In genomic region chr12:11812558-11813421, GRCh38 we compare ENCODE assay signal across 8 cellular contexts.
DNase-seq lines count a peak whose midpoint lies in the region; ATAC-seq and TF ChIP-seq lines count a peak whose summit lies in the region.

No MANE protein-coding gene starts in this region.

- H3K4me1 Mint-ChIP-seq in activated naive CD4-positive, alpha-beta T cell treated with anti-CD3 and anti-CD28 coated beads for 36 hours (ENCODE audit: low read depth): peaks cover 55% of the 10 kb centered on the region

- H2AFZ ChIP-seq in mammary epithelial cell (ENCODE audit: low read depth, low read length): peak overlapping the region; percentile 82

- in situ Hi-C loops in mammary epithelial cell (cut with MboI; ENCODE audit: low sequenced_read_pairs in 2 of 2): no loop called here

- peak overlapping the region; percentile 85 for H3K4me2 ChIP-seq in mammary epithelial cell (ENCODE audit: insufficient read depth, low read depth, low read length)

- 4% methylated on average over 14 of the region's 17 CpGs for WGBS in mammary epithelial cell (ENCODE audit: low coverage, missing lambda C conversion rate)
- WGBS in lung, 2 donors: 13 to 23% methylated on average over 17 of the region's 17 CpGs
- 24 to 25% methylated on average over 15 to 17 of the region's 17 CpGs for WGBS in testis, 2 donors

- no peaks in the 10 kb centered on the region for H3K9me3 Mint-ChIP-seq in activated naive CD4-positive, alpha-beta T cell treated with anti-CD3 and anti-CD28 coated beads for 36 hours

- H3K36me3 ChIP-seq in mammary epithelial cell (ENCODE audit: insufficient read depth, low read length): no peaks in the 10 kb centered on the region
- peaks cover 0 to 4% of the 10 kb centered on the region in 2 donors for H3K36me3 ChIP-seq in lung (ENCODE audit: control insufficient read depth in 2 of 2, insufficient read depth in 2 of 2, low read length in 2 of 2)
- H3K36me3 ChIP-seq in testis (ENCODE audit: low read depth, missing control alignments): no peaks in the 10 kb centered on the region

- H3K27me3 Mint-ChIP-seq in activated naive CD4-positive, alpha-beta T cell treated with anti-CD3 and anti-CD28 coated beads for 36 hours (ENCODE audit: low read depth): no peaks in the 10 kb centered on the region

- peaks cover 7% of the 10 kb centered on the region for H3K79me2 ChIP-seq in mammary epithelial cell (ENCODE audit: insufficient read depth, low read length)

- peaks cover 28% of the 10 kb centered on the region for H3K4me1 ChIP-seq in mammary epithelial cell (ENCODE audit: insufficient read depth, low read length)
- peaks cover 15 to 16% of the 10 kb centered on the region in 2 donors for H3K4me1 ChIP-seq in lung (ENCODE audit: control insufficient read depth in 2 of 2, insufficient read depth in 2 of 2, low read length in 2 of 2)
- peaks cover 37% of the 10 kb centered on the region for H3K4me1 ChIP-seq in testis

- TF ChIP-seq POLR2A in testis (IDR thresholded peaks at IDR 0.05): no peak

- peak overlapping the region; percentile 53 for H3K9ac ChIP-seq in mammary epithelial cell (ENCODE audit: insufficient read depth, low read length)

- peak overlapping the region; percentile 32 for H3K27ac Mint-ChIP-seq in activated naive CD4-positive, alpha-beta T cell treated with anti-CD3 and anti-CD28 coated beads for 36 hours

- H3K9me3 ChIP-seq in mammary epithelial cell (replicated peaks; ENCODE audit: insufficient read depth, low read length): no peaks in the 10 kb centered on the region
- H3K9me3 ChIP-seq in lung (ENCODE audit: control insufficient read depth in 2 of 2, insufficient read depth in 1 of 2, low read length in 1 of 2): no peaks in the 10 kb centered on the region
- no peaks in the 10 kb centered on the region for H3K9me3 ChIP-seq in testis

- CTCF ChIA-PET in activated naive CD4-positive, alpha-beta T cell treated with anti-CD3 and anti-CD28 coated beads for 36 hours (lab: Charles Lee): interaction anchor here (1.1 to 1.6 kb wide), 3 partner anchors 24 to 224 kb away, joined by 3 to 6 read pairs (median 4); no protein-coding TSS in a partner anchor
- CTCF ChIA-PET in mammary epithelial cell (lab: Charles Lee; ENCODE audit: low non-redundant PET): no interaction called here

- no TSS peak for BruUV-seq in mammary epithelial cell (replicated peaks; lab: Mats Ljungman, UMichigan)

- H3K27me3 ChIP-seq in mammary epithelial cell (ENCODE audit: insufficient read depth, low read length): no peaks in the 10 kb centered on the region
- no peaks in the 10 kb centered on the region for H3K27me3 ChIP-seq in lung (ENCODE audit: control insufficient read depth, insufficient read depth)
- no peaks in the 10 kb centered on the region for H3K27me3 ChIP-seq in testis

- DNase-seq in activated naive CD4-positive, alpha-beta T cell treated with anti-CD3 and anti-CD28 coated beads for 36 hours: peak; percentile 39
- DNase-seq in activated naive CD4-positive, alpha-beta T cell treated with anti-CD3 and anti-CD28 coated beads, Interleukin-2, amount 50 U/mL, for 16 hours: no peak
- DNase-seq in NCI-H748 (lab: John Stamatoyannopoulos, UW; ENCODE audit: unreplicated experiment) (peak; percentile 67), mammary epithelial cell (peak; percentile 36), lung (ENCODE audit: low spot score) (no peak), testis (no peak)

- no peaks in the 10 kb centered on the region for H4K20me1 ChIP-seq in mammary epithelial cell (ENCODE audit: insufficient read depth, low read length)

- H3K36me3 Mint-ChIP-seq in activated naive CD4-positive, alpha-beta T cell treated with anti-CD3 and anti-CD28 coated beads for 36 hours (ENCODE audit: low read depth): peaks cover 7% of the 10 kb centered on the region

- H3K4me3 ChIP-seq in mammary epithelial cell (replicated peaks in 1 of 3; ENCODE audit: insufficient read depth in 1 of 3, low read depth in 2 of 3, low read length in 3 of 3) (peak overlapping the region in 2 of 3 experiments; percentile 18 to 32), lung (no peak overlapping the region), testis (no peak overlapping the region)

- H3K27ac ChIP-seq in mammary epithelial cell (ENCODE audit: insufficient read depth, low read depth, low read length): peak overlapping the region; percentile 26
- H3K27ac ChIP-seq in lung (ENCODE audit: low read depth in 1 of 2, low read length in 1 of 2): peak overlapping the region; percentile 28 to 85
- H3K27ac ChIP-seq in testis: peak overlapping the region; percentile 80 to 86

- ATAC-seq in HG02943 (IDR thresholded peaks at IDR 0.05; ENCODE audit: low read depth, unreplicated experiment): peak; percentile 56
- ATAC-seq in lung (ENCODE audit: insufficient read depth, low FRiP score): peak; percentile 6
- no peak for ATAC-seq in HG02588 (IDR thresholded peaks at IDR 0.05; ENCODE audit: unreplicated experiment)

- H3K4me3 Mint-ChIP-seq in activated naive CD4-positive, alpha-beta T cell treated with anti-CD3 and anti-CD28 coated beads for 36 hours: peak overlapping the region; percentile 51

- TF ChIP-seq CTCF in mammary epithelial cell (conservative IDR thresholded peaks at IDR 0.05 in 1 of 2, IDR thresholded peaks at IDR 0.05 in 1 of 2; ENCODE audit: extremely low read depth in 1 of 2, insufficient read depth in 1 of 2, low read depth in 1 of 2, low read length in 2 of 2) (peak in 1 of 2 donors; percentile 20), lung (IDR thresholded peaks at IDR 0.05; ENCODE audit: control extremely low read depth, extremely low read depth) (no peak), testis (IDR thresholded peaks at IDR 0.05) (no peak)

- intact Hi-C loops in activated naive CD4-positive, alpha-beta T cell treated with anti-CD3 and anti-CD28 coated beads for 36 hours (cut with micrococcal nuclease): loop anchor here (1.0 to 5.0 kb wide), 4 partner anchors 8 to 85 kb away; no protein-coding TSS in a partner anchor
- intact Hi-C loops in mammary epithelial cell (cut with micrococcal nuclease) (loop anchor here (5.0 kb wide), 2 partner anchors 160 to 230 kb away; no protein-coding TSS in a partner anchor), testis (cut with DNase I; ENCODE audit: low total_unique reads) (no loop called here)

- dilution Hi-C loops in mammary epithelial cell (cut with HindIII; ENCODE audit: low sequenced_read_pairs): loop anchor here (5.0 kb wide), 1 partner anchor 65 kb away; no protein-coding TSS in a partner anchor

Comparison
In these comparisons a context has a peak if more than half of its experiments do, and no peak if none do; other contexts are left out.
1. DNase-seq: peak in activated naive CD4-positive, alpha-beta T cell treated with anti-CD3 and anti-CD28 coated beads for 36 hours (single experiment), NCI-H748 (single experiment) and mammary epithelial cell (single experiment); none in activated naive CD4-positive, alpha-beta T cell treated with anti-CD3 and anti-CD28 coated beads, Interleukin-2, amount 50 U/mL, for 16 hours (single experiment), lung (single experiment) and testis (single experiment).
2. H3K27ac ChIP-seq: peak in every context shown above with its lines; median percentile 83 in testis; 56 in lung; 26 in mammary epithelial cell.
3. H3K4me3 ChIP-seq: peak in mammary epithelial cell (2 of 3); none in lung (single experiment) and testis (0 of 2).